Comparison of ENCODE assay signal across 1 cellular context in the genomic region with DNA sequence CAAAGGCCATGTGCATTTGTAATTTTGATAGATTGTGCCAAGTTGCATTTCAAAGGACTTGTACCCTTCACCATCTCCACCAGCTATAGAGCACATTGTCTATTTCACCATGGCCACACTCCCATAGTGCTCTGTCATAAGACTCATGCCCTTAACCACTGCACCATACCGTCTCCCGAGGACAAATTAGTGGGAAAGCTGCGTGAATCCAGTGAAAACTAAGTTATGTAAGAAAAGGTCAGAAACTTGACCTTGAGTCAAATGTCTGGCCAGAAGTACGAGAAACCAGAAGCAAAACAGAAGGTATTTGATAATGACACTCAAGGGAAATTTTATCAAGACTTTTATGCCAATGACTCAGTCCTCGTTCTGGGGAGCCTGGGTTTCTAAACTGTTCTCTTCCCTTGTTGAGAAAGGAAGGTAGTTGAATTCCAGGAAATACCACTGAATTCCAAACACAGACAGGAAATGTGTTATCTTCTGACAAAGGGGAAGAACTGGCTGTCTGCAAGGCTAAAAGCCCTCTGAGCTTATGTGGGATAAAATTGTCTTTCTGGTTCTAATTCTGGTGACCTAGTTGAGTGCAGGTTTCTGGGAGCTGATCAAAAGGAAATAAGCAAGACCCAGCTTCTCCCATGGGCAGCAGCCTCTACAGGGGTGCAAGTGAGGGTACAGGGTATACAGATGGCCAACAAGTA.
TF ChIP-seq lines count a peak whose summit lies in the region.

No MANE protein-coding gene starts in this region.

TF ChIP-seq in SK-N-SH, 30 proteins besides CTCF, POLR2A, EP300 and RAD21 (continued from another document):
- TF ChIP-seq, protein P1, sequence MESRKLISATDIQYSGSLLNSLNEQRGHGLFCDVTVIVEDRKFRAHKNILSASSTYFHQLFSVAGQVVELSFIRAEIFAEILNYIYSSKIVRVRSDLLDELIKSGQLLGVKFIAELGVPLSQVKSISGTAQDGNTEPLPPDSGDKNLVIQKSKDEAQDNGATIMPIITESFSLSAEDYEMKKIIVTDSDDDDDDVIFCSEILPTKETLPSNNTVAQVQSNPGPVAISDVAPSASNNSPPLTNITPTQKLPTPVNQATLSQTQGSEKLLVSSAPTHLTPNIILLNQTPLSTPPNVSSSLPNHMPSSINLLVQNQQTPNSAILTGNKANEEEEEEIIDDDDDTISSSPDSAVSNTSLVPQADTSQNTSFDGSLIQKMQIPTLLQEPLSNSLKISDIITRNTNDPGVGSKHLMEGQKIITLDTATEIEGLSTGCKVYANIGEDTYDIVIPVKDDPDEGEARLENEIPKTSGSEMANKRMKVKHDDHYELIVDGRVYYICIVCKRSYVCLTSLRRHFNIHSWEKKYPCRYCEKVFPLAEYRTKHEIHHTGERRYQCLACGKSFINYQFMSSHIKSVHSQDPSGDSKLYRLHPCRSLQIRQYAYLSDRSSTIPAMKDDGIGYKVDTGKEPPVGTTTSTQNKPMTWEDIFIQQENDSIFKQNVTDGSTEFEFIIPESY (IDR thresholded peaks at IDR 0.05; ENCODE audit: borderline replicate concordance, low read depth) = no peak
- no peak for TF ChIP-seq GABPA (IDR thresholded peaks at IDR 0.05; ENCODE audit: low read depth)
- TF ChIP-seq JUND (IDR thresholded peaks at IDR 0.05) = peak; percentile 69
- peak; percentile 14; the same call in 1 of the 2 replicates for TF ChIP-seq ELF1 (IDR thresholded peaks at IDR 0.05)
- no peak for TF ChIP-seq CHD2 (IDR thresholded peaks at IDR 0.05; ENCODE audit: low read length, partially characterized antibody)
- peak; percentile 56 for TF ChIP-seq MEF2A (IDR thresholded peaks at IDR 0.05; ENCODE audit: borderline replicate concordance, low read depth)
- TF ChIP-seq TAF1 (IDR thresholded peaks at IDR 0.05; ENCODE audit: borderline replicate concordance, low read depth, low read length) = no peak
- 0 out of 2 replicates have a peak, but pooled peaks have one; percentile 41 for TF ChIP-seq FOXM1 (IDR thresholded peaks at IDR 0.05; ENCODE audit: low read depth)
- peak; percentile 77 for TF ChIP-seq TCF12 (IDR thresholded peaks at IDR 0.05)
TF ChIP-seq in SK-N-SH: peak in this region for 12.
